8 cellular contexts compared by ENCODE assay signal in the genomic region with DNA sequence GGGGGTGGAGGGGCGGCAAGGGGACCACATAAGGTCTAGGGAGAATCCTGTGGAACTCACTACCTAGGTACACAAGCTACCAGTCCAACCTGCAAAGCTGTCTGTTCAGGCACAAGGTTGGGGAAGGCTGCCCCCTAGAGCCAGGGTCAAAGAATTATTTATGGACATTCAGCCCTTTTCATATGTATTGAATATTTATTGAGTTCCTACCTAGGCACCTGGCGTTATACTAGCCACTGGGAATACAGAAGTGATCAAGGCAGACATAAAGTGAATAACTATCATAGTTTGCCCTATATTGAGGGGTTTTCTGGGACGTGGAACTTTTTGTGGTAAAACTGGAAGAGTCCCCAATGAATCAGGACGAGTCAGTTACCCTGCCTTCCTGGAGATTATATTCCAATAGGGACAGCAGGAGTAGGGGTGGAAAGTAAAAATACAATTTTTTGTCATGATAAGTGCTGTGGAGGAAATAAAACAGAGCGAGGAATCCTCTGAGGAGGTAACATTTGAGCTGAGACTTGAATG. TPM values are rescaled to one million over a fixed set of nuclear protein-coding genes. Genes with fewer than 3 reads are reported as not detected.
DNase-seq lines count a peak whose midpoint lies in the region; ATAC-seq and TF ChIP-seq lines count a peak whose summit lies in the region.

No MANE protein-coding gene starts in this region.

- DNase-seq in NOMO-1 treated with dmso at 0.1 percent for 144 hours (lab: John Stamatoyannopoulos, UW; ENCODE audit: unreplicated experiment) = peak; percentile 20
- DNase-seq in activated T-cell treated with anti-CD3 and anti-CD28 coated beads for 48 hours (ENCODE audit: low read depth) = peak; percentile 61
- DNase-seq in fibroblast of pulmonary artery (ENCODE audit: low read depth) = peak; percentile 67
- peak; percentile 75 for DNase-seq in sciatic nerve (ENCODE audit: low spot score)
- DNase-seq in ureter (ENCODE audit: low spot score) = no peak

- H3K4me2 ChIP-seq in BLaER1 = peak overlapping the region; percentile 47

- H3K9me3 ChIP-seq in BLaER1 = no peaks in the 10 kb centered on the region

- no peaks in the 10 kb centered on the region for H3K36me3 ChIP-seq in BLaER1

- no peak overlapping the region for H3K9ac ChIP-seq in BLaER1

- no peaks in the 10 kb centered on the region for H3K27me3 ChIP-seq in BLaER1

- no peak overlapping the region for H3K4me3 ChIP-seq in BLaER1
- no peak overlapping the region for H3K4me3 ChIP-seq in fibroblast of pulmonary artery (replicated peaks; ENCODE audit: low read depth, low read length)

- intact Hi-C loops in sciatic nerve (cut with DNase I) = no loop called here

- peak; percentile 62 for TF ChIP-seq CTCF in fibroblast of pulmonary artery (IDR thresholded peaks at IDR 0.05; ENCODE audit: low read length, missing control alignments)

- H4K20me1 ChIP-seq in BLaER1 = no peaks in the 10 kb centered on the region

- H3K27ac ChIP-seq in BLaER1 = no peak overlapping the region

- peaks cover 59% of the 10 kb centered on the region for H3K4me1 ChIP-seq in BLaER1

- ATAC-seq in GM21529 (IDR thresholded peaks at IDR 0.05; ENCODE audit: unreplicated experiment) = peak; percentile 52
- peak; percentile 21 for ATAC-seq in sciatic nerve
- no peak for ATAC-seq in HG03196 (IDR thresholded peaks at IDR 0.05; ENCODE audit: unreplicated experiment)

RNA-seq across cellular contexts. Expression of a gene that starts 5.8 kb away (rescaled TPM):
- 47.9 TPM for total RNA-seq in sciatic nerve
- 41.3 TPM for total RNA-seq in ureter

RNA-seq across cellular contexts. Expression of a gene that starts 8.6 kb away (rescaled TPM):
- 73.4 TPM for total RNA-seq in sciatic nerve
- 83.4 TPM for total RNA-seq in ureter

RNA-seq across cellular contexts. Expression of a gene that starts 42.0 kb away (rescaled TPM):
- total RNA-seq in sciatic nerve (0.40 TPM), ureter (0.89 TPM)

RNA-seq across cellular contexts. Expression of a gene that starts 52.4 kb away (rescaled TPM):
- 152 TPM for total RNA-seq in sciatic nerve
- total RNA-seq in ureter = 144 TPM
